In the genomic region with DNA sequence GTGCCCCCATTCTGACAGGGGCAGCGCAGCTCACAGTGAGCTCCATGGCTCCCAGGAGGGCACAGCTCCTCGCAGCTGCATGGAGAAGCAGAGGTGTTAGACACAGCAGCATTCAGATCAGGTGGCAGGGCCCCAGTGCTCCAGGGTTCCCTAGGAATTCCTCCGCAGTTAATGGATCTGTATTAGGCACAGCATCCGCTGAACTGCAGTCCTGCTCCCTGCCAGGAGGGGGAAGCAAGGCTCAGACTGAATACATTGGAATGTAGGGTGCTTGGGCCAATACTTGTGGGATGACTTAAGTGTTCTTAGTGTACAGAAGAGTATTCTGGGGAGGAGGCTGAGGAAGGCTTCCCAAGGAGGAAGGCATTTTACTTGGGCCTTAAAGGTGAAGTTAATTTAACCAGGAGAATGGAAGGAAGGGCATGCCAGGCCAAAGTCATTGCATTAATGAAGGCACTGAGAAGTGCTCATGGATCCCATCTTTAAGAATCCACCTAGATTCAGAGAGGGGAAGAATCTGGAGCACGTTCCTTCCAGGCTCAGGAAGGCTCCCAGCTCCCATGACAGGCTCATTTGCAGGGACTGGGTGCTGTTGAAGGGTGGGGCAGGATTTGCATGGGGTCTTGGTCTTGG, we compare ENCODE assay signal across 1 cellular context.
TF ChIP-seq lines count a peak whose summit lies in the region.

No MANE protein-coding gene starts in this region.

TF ChIP-seq in liver, 16 proteins besides CTCF, POLR2A, EP300 and RAD21 (continued from another document):
- TF ChIP-seq ZBTB33 (IDR thresholded peaks at IDR 0.05) (no peak), FOXA1 (IDR thresholded peaks at IDR 0.05) (no peak), RXRA (IDR thresholded peaks at IDR 0.05) (no peak), HNF4A (conservative IDR thresholded peaks at IDR 0.05) (no peak), FOXA2 (IDR thresholded peaks at IDR 0.05) (no peak), JUND (IDR thresholded peaks at IDR 0.05) (no peak), NR2F2 (IDR thresholded peaks at IDR 0.05) (no peak)
TF ChIP-seq in liver: peak in this region for 0.
